8 cellular contexts compared by ENCODE assay signal in the genomic region with DNA sequence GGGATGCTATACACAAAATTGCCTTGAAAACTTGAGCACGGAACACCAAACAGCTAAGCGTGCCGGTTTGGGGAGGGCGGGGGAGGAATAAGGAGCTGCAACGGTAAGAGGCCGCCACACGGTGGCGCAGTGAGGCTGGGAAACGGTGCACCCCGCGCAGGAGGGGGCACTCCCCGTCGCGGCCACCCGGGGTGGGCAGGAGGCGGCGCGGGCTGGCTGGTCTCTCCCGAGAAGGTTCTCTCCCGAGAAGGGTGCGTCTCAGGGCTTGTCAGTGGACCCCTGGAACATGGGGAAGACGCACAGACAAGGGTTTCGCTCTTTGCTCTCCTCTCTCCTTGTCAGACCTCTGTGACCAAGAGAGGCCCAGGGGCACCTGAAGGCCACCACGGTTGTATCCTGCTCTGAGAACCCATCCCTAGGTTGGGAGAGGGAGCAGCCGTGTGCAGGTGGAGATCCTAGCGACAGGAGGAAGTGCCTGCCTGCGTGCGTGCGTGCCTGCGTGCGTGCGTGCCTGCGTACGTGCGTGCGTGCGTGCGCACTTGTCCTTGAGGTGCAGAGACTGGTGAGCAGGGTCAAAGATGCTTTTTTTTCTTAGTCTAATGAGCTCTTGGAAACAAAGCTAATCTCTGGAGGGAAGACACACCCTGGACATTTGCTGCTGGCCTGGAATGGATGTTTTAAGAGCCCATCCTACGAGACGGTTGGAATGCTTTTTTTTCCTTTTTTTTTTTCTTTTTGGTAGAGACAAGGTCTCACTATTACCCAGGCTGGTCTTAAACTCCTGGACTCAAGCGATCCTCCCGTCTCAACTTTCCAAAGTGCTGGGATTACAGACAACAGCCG. TPM values are rescaled to one million over a fixed set of nuclear protein-coding genes. Genes with fewer than 3 reads are reported as not detected.
A peak's percentile ranks its signal among the peaks of the same experiment; 100 is the strongest.
DNase-seq lines count a peak whose midpoint lies in the region; ATAC-seq and TF ChIP-seq lines count a peak whose summit lies in the region.

No MANE protein-coding gene starts in this region.

- no peaks in the 10 kb centered on the region for H3K79me2 ChIP-seq in parathyroid adenoma

- H3K9me3 ChIP-seq in KOPT-K1 (ENCODE audit: insufficient read depth, low read length, poor library complexity, severe bottlenecking), result no peaks in the 10 kb centered on the region
- H3K9me3 ChIP-seq in RWPE2 (ENCODE audit: severe bottlenecking), result no peaks in the 10 kb centered on the region
- no peaks in the 10 kb centered on the region for H3K9me3 ChIP-seq in parathyroid adenoma (ENCODE audit: control insufficient read depth, low read length)

- no peaks in the 10 kb centered on the region for H3K4me1 ChIP-seq in RWPE2 (ENCODE audit: insufficient read depth, poor library complexity, severe bottlenecking)
- H3K4me1 ChIP-seq in parathyroid adenoma, result peaks cover 4% of the 10 kb centered on the region

- H3K9me3 Mint-ChIP-seq in type B pancreatic cell, result no peaks in the 10 kb centered on the region

- H2AFZ ChIP-seq in parathyroid adenoma, result peak overlapping the region; percentile 56

- peaks cover 16% of the 10 kb centered on the region for H3K4me1 Mint-ChIP-seq in type B pancreatic cell (ENCODE audit: unreplicated experiment)

- no peaks in the 10 kb centered on the region for H3K36me3 Mint-ChIP-seq in type B pancreatic cell

- ATAC-seq in GM21723 (IDR thresholded peaks at IDR 0.05; ENCODE audit: unreplicated experiment) (peak; percentile 82), RWPE2 (ENCODE audit: low read depth) (peak; percentile 77)

- H3K27ac Mint-ChIP-seq in type B pancreatic cell, result no peak overlapping the region

- peak overlapping the region; percentile 15 for H3K27ac ChIP-seq in KOPT-K1 (ENCODE audit: low read depth, low read length, poor library complexity, severe bottlenecking)
- H3K27ac ChIP-seq in RWPE2 (ENCODE audit: poor library complexity, severe bottlenecking), result peak overlapping the region; percentile 11
- H3K27ac ChIP-seq in parathyroid adenoma, result no peak overlapping the region

- no peaks in the 10 kb centered on the region for H3K36me3 ChIP-seq in KOPT-K1 (ENCODE audit: insufficient read depth, low read length)
- no peaks in the 10 kb centered on the region for H3K36me3 ChIP-seq in RWPE2 (ENCODE audit: low read depth)
- no peaks in the 10 kb centered on the region for H3K36me3 ChIP-seq in parathyroid adenoma (ENCODE audit: control insufficient read depth, insufficient read depth, low read length)

- H3K4me3 Mint-ChIP-seq in type B pancreatic cell, result peak overlapping the region; percentile 41

- peak overlapping the region; percentile 55 for H3K4me2 ChIP-seq in parathyroid adenoma (ENCODE audit: low read length)

- peak overlapping the region; percentile 26 for H3K4me3 ChIP-seq in RWPE2 (ENCODE audit: severe bottlenecking)
- no peak overlapping the region for H3K4me3 ChIP-seq in parathyroid adenoma (ENCODE audit: low read depth, low read length)

- TF ChIP-seq CTCF in RWPE2 (IDR thresholded peaks at IDR 0.05; ENCODE audit: poor library complexity, severe bottlenecking) (peak; percentile 93), parathyroid adenoma (IDR thresholded peaks at IDR 0.05) (peak; percentile 87), type B pancreatic cell (conservative IDR thresholded peaks at IDR 0.05) (peak; percentile 96)

- H3K27me3 ChIP-seq in RWPE2 (ENCODE audit: insufficient read depth, poor library complexity, severe bottlenecking) (peaks cover 4% of the 10 kb centered on the region), parathyroid adenoma (ENCODE audit: control insufficient read depth, insufficient read depth, low read length) (no peaks in the 10 kb centered on the region)

- peak; percentile 33 for DNase-seq in DMS79 (lab: John Stamatoyannopoulos, UW)
- DNase-seq in RWPE2 (ENCODE audit: low spot score), result no peak
- peak; percentile 65 for DNase-seq in activated gamma-delta T cell treated with anti-CD3 and anti-CD28 coated beads, Interleukin-2, amount 50 U/mL, for 16 hours (ENCODE audit: low read depth)
- DNase-seq in globus pallidus (ENCODE audit: low spot score), result peak; percentile 76
- DNase-seq in type B pancreatic cell (ENCODE audit: extremely low spot score, unreplicated experiment), result no peak

- peaks cover 59% of the 10 kb centered on the region for H3K27me3 Mint-ChIP-seq in type B pancreatic cell

- no peak overlapping the region for H3K9ac ChIP-seq in parathyroid adenoma

RNA-seq across cellular contexts. Expression of gene JAM3, which starts 18.1 kb away (rescaled TPM):
- total RNA-seq in type B pancreatic cell (ENCODE audit: low replicate concordance), result 6.3 and 50.3 TPM in 2 replicates

Comparison
In these comparisons a context has a peak if more than half of its experiments do, and no peak if none do; other contexts are left out.
1. DNase-seq: peak in DMS79 (single experiment), activated gamma-delta T cell treated with anti-CD3 and anti-CD28 coated beads, Interleukin-2, amount 50 U/mL, for 16 hours (single experiment) and globus pallidus (single experiment); none in RWPE2 (single experiment) and type B pancreatic cell (single experiment).
2. Peak in every context shown above with its lines, with median percentiles within 50 percentile points of each other: CTCF ChIP-seq.